In genomic region chr10:119778776-119779445, GRCh38 we compare ENCODE assay signal across 19 cellular contexts.
"Had no signal": no experiment of that assay in that cellular context is flagged by ENCODE, and none has a peak within 500 bp of the region (broad histone marks: within the 10 kb centered on the region; RNA-seq: fewer than 3 reads in every experiment).

No MANE protein-coding gene starts in this region.

- H3K27ac ChIP-seq: foreskin keratinocyte, heart left ventricle, sigmoid colon, skin epidermis had no signal

- H3K9me3 Mint-ChIP-seq: dendritic cell treated with granulocyte-macrophage colony-stimulating factor and Interleukin-4, amounts not matched to agents 40 ng/mL and 50 ng/mL, for 4 days; effector memory CD8-positive, alpha-beta T cell; natural killer cell; neural crest cell; type B pancreatic cell had no signal

- H3K27me3 Mint-ChIP-seq: dendritic cell treated with granulocyte-macrophage colony-stimulating factor and Interleukin-4, amounts not matched to agents 40 ng/mL and 50 ng/mL, for 4 days; effector memory CD8-positive, alpha-beta T cell; type B pancreatic cell had no signal

- DNase-seq: effector memory CD8-positive, alpha-beta T cell; erythroblast; foreskin keratinocyte; heart left ventricle; hippocampal formation; left colon; left ventricle myocardium superior; mesendoderm; natural killer cell; posterior cingulate gyrus; sigmoid colon; stimulated activated naive CD4-positive, alpha-beta T cell treated with Interleukin-2 at 50 U/mL for 16 hours had no signal

- H3K36me3 ChIP-seq: sigmoid colon had no signal

- H3K4me1 Mint-ChIP-seq: neural crest cell had no signal

- H3K36me3 Mint-ChIP-seq: natural killer cell had no signal

- H3K9me3 ChIP-seq: heart left ventricle, sigmoid colon had no signal

- H3K4me3 Mint-ChIP-seq: dendritic cell treated with granulocyte-macrophage colony-stimulating factor and Interleukin-4, amounts not matched to agents 40 ng/mL and 50 ng/mL, for 4 days; effector memory CD8-positive, alpha-beta T cell; natural killer cell; neural crest cell; type B pancreatic cell had no signal

- H3K27me3 ChIP-seq: foreskin keratinocyte, heart left ventricle, sigmoid colon had no signal

- H3K4me3 ChIP-seq: heart left ventricle, lung, sigmoid colon, skin epidermis had no signal

- H3K27ac Mint-ChIP-seq: dendritic cell treated with granulocyte-macrophage colony-stimulating factor and Interleukin-4, amounts not matched to agents 40 ng/mL and 50 ng/mL, for 4 days; natural killer cell; type B pancreatic cell had no signal

- FAIRE-seq: colon, urothelium cell line had no signal

- ATAC-seq: effector memory CD8-positive, alpha-beta T cell; foreskin keratinocyte; heart left ventricle; left colon; left ventricle myocardium superior; natural killer cell had no signal
